ENCODE assay signal across 16 cellular contexts in genomic region chr2:218298314-218298875, GRCh38. TPM values are rescaled to one million over a fixed set of nuclear protein-coding genes. Genes with fewer than 3 reads are reported as not detected.
DNase-seq lines count a peak whose midpoint lies in the region; ATAC-seq and TF ChIP-seq lines count a peak whose summit lies in the region.
"Had no signal": no experiment of that assay in that cellular context is flagged by ENCODE, and none has a peak within 500 bp of the region (broad histone marks: within the 10 kb centered on the region; RNA-seq: fewer than 3 reads in every experiment).

No MANE protein-coding gene starts in this region.

- H3K27me3 ChIP-seq in trophoblast cell (ENCODE audit: insufficient read depth, low read length) (no peaks in the 10 kb centered on the region), aorta (ENCODE audit: control insufficient read depth in 1 of 2, insufficient read depth in 2 of 2, low read length in 1 of 2) (no peaks in the 10 kb centered on the region)

- no peak overlapping the region for H3K4me3 Mint-ChIP-seq in activated CD8-positive, alpha-beta T cell treated with anti-CD3 and anti-CD28 coated beads, Interleukin-2, amount 10 ng/mL, durations not matched to agents 7 days and 5 days
- no peak overlapping the region for H3K4me3 Mint-ChIP-seq in activated CD8-positive, alpha-beta T cell treated with anti-CD3 and anti-CD28 coated beads for 36 hours
- H3K4me3 Mint-ChIP-seq: activated naive CD8-positive, alpha-beta T cell treated with anti-CD3 and anti-CD28 coated beads for 36 hours had no signal

- no peak overlapping the region for H3K4ac ChIP-seq in trophoblast cell (ENCODE audit: low read depth, low read length)

- CTCF ChIA-PET in activated CD8-positive, alpha-beta T cell treated with anti-CD3 and anti-CD28 coated beads, Interleukin-2, amount 10 ng/mL, durations not matched to agents 7 days and 5 days (lab: Charles Lee), result interaction anchor here (0.7 to 2.1 kb wide), 6 partner anchors 8 to 92 kb away, joined by 3 to 8 read pairs (median 4); partner anchors contain the start of genes AAMP, CATIP and PNKD
- CTCF ChIA-PET in activated CD8-positive, alpha-beta T cell treated with anti-CD3 and anti-CD28 coated beads for 36 hours (lab: Charles Lee), result interaction anchor here (1.1 to 3.3 kb wide), 3 partner anchors 11 to 98 kb away, joined by 3 to 26 read pairs (median 6); partner anchors contain the start of gene CATIP

- no peak for ATAC-seq in activated CD8-positive, alpha-beta T cell treated with anti-CD3 and anti-CD28 coated beads, Interleukin-2, amount 10 ng/mL, durations not matched to agents 7 days and 5 days
- no peak for ATAC-seq in activated CD8-positive, alpha-beta T cell treated with anti-CD3 and anti-CD28 coated beads for 36 hours
- ATAC-seq in aorta (ENCODE audit: low FRiP score), result no peak
- no peak for ATAC-seq in GM21825 (IDR thresholded peaks at IDR 0.05; ENCODE audit: unreplicated experiment)
- ATAC-seq in HG03025 (IDR thresholded peaks at IDR 0.05; ENCODE audit: low FRiP score, unreplicated experiment), result no peak
- ATAC-seq: activated CD4-positive, CD25-positive, alpha-beta regulatory T cell treated with anti-CD3 and anti-CD28 coated beads, Interleukin-2, amount 50 U/mL, for 24 hours had no signal

- no peak overlapping the region for H3K4me2 ChIP-seq in trophoblast cell (ENCODE audit: low read length)

- H3K4me3 ChIP-seq in trophoblast cell (ENCODE audit: low read depth, low read length), result no peak overlapping the region
- H3K4me3 ChIP-seq in aorta (ENCODE audit: low read length in 2 of 2), result no peak overlapping the region

- no peaks in the 10 kb centered on the region for H3K36me3 Mint-ChIP-seq in activated CD8-positive, alpha-beta T cell treated with anti-CD3 and anti-CD28 coated beads, Interleukin-2, amount 10 ng/mL, durations not matched to agents 7 days and 5 days (ENCODE audit: low read depth)
- H3K36me3 Mint-ChIP-seq in activated CD8-positive, alpha-beta T cell treated with anti-CD3 and anti-CD28 coated beads for 36 hours (ENCODE audit: low read depth), result no peaks in the 10 kb centered on the region
- H3K36me3 Mint-ChIP-seq: activated naive CD8-positive, alpha-beta T cell treated with anti-CD3 and anti-CD28 coated beads for 36 hours; CD8-positive, alpha-beta memory T cell had no signal

- H3K36me3 ChIP-seq in trophoblast cell (ENCODE audit: control insufficient read depth in 1 of 2, insufficient read depth in 2 of 2, low read length in 2 of 2) (no peaks in the 10 kb centered on the region), aorta (ENCODE audit: control insufficient read depth in 1 of 2, insufficient read depth in 2 of 2, low read length in 1 of 2) (no peaks in the 10 kb centered on the region)

- H3K9me3 Mint-ChIP-seq in activated CD8-positive, alpha-beta T cell treated with anti-CD3 and anti-CD28 coated beads, Interleukin-2, amount 10 ng/mL, durations not matched to agents 7 days and 5 days (ENCODE audit: insufficient read depth), result no peaks in the 10 kb centered on the region
- no peaks in the 10 kb centered on the region for H3K9me3 Mint-ChIP-seq in activated CD8-positive, alpha-beta T cell treated with anti-CD3 and anti-CD28 coated beads for 36 hours
- H3K9me3 Mint-ChIP-seq: activated naive CD8-positive, alpha-beta T cell treated with anti-CD3 and anti-CD28 coated beads for 36 hours; CD8-positive, alpha-beta memory T cell had no signal

- H4K8ac ChIP-seq in trophoblast cell (ENCODE audit: low read depth, low read length), result no peak overlapping the region

- H3K79me2 ChIP-seq in trophoblast cell (ENCODE audit: control insufficient read depth, insufficient read depth, low read length, poor library complexity), result peaks cover 1% of the 10 kb centered on the region

- H3K9me3 ChIP-seq in trophoblast cell (ENCODE audit: insufficient read depth, low read depth, low read length) (no peaks in the 10 kb centered on the region), aorta (ENCODE audit: control insufficient read depth, low read length) (no peaks in the 10 kb centered on the region)

- WGBS in trophoblast cell (ENCODE audit: extremely low coverage, insufficient coverage, insufficient read length), result no CpG with 5 or more reads among the region's 6 CpGs
- WGBS in aorta, 2 donors, result 81 to 82% methylated on average over 6 of the region's 6 CpGs

- no peak overlapping the region for H2BK12ac ChIP-seq in trophoblast cell (ENCODE audit: low read length)

- no peaks in the 10 kb centered on the region for H3K27me3 Mint-ChIP-seq in activated CD8-positive, alpha-beta T cell treated with anti-CD3 and anti-CD28 coated beads, Interleukin-2, amount 10 ng/mL, durations not matched to agents 7 days and 5 days (ENCODE audit: low read depth)
- H3K27me3 Mint-ChIP-seq in activated CD8-positive, alpha-beta T cell treated with anti-CD3 and anti-CD28 coated beads for 36 hours, result no peaks in the 10 kb centered on the region
- H3K27me3 Mint-ChIP-seq: activated naive CD8-positive, alpha-beta T cell treated with anti-CD3 and anti-CD28 coated beads for 36 hours; CD8-positive, alpha-beta memory T cell had no signal

- no peak overlapping the region for H3K9ac ChIP-seq in trophoblast cell (ENCODE audit: low read length)

- peaks cover 10% of the 10 kb centered on the region for H3K79me1 ChIP-seq in trophoblast cell (ENCODE audit: low read length)

- H4K91ac ChIP-seq in trophoblast cell (ENCODE audit: low read depth, low read length), result peak overlapping the region; percentile 7

- H3K27ac Mint-ChIP-seq in activated CD8-positive, alpha-beta T cell treated with anti-CD3 and anti-CD28 coated beads, Interleukin-2, amount 10 ng/mL, durations not matched to agents 7 days and 5 days, result peak overlapping the region; percentile 0
- no peak overlapping the region for H3K27ac Mint-ChIP-seq in activated CD8-positive, alpha-beta T cell treated with anti-CD3 and anti-CD28 coated beads for 36 hours
- H3K27ac Mint-ChIP-seq: activated naive CD8-positive, alpha-beta T cell treated with anti-CD3 and anti-CD28 coated beads for 36 hours had no signal

- no peak overlapping the region for H3K14ac ChIP-seq in trophoblast cell (ENCODE audit: low read length)

- no peak for DNase-seq in activated CD8-positive, alpha-beta T cell treated with anti-CD3 and anti-CD28 coated beads, Interleukin-2, amount 10 ng/mL, durations not matched to agents 7 days and 5 days
- DNase-seq in activated CD8-positive, alpha-beta T cell treated with anti-CD3 and anti-CD28 coated beads for 36 hours, result no peak
- DNase-seq in inferior parietal cortex (ENCODE audit: extremely low spot score) (peak; percentile 36), trophoblast cell (no peak), aorta (no peak), NOMO-1 treated with dmso at 0.1 percent for 144 hours (lab: John Stamatoyannopoulos, UW; ENCODE audit: unreplicated experiment) (no peak)
- DNase-seq: activated naive CD8-positive, alpha-beta T cell treated with anti-CD3 and anti-CD28 coated beads for 36 hours; CD8-positive, alpha-beta memory T cell; cerebellar nuclear complex; stimulated activated CD4-positive, alpha-beta T cell treated with anti-CD3 and anti-CD28 coated beads, Interleukin-2, amount 100 ng/mL, for 24 hours; T-helper 1 cell had no signal

- H2BK120ac ChIP-seq in trophoblast cell (ENCODE audit: insufficient read depth, low read length, poor library complexity), result no peak overlapping the region

- no peak for TF ChIP-seq CTCF in activated CD8-positive, alpha-beta T cell treated with anti-CD3 and anti-CD28 coated beads for 36 hours (IDR thresholded peaks at IDR 0.05)

- no peak overlapping the region for H2BK5ac ChIP-seq in trophoblast cell (ENCODE audit: low read depth, low read length, poor library complexity)

- no peak overlapping the region for H4K12ac ChIP-seq in trophoblast cell (ENCODE audit: low read depth, low read length)

- POLR2A ChIA-PET in activated CD8-positive, alpha-beta T cell treated with anti-CD3 and anti-CD28 coated beads, Interleukin-2, amount 10 ng/mL, durations not matched to agents 7 days and 5 days (lab: Charles Lee), result interaction anchor here (1.0 kb wide), 1 partner anchor 11 kb away, joined by 5 read pairs; no protein-coding TSS in a partner anchor
- POLR2A ChIA-PET in activated CD8-positive, alpha-beta T cell treated with anti-CD3 and anti-CD28 coated beads for 36 hours (lab: Charles Lee), result interaction anchor here (0.6 kb wide), 1 partner anchor 14 kb away, joined by 3 read pairs; no protein-coding TSS in a partner anchor

- H2AK5ac ChIP-seq in trophoblast cell (ENCODE audit: low read length), result no peak overlapping the region

- H3K23ac ChIP-seq in trophoblast cell (ENCODE audit: low read length), result no peak overlapping the region

- peak overlapping the region; percentile 2 for H3K27ac ChIP-seq in trophoblast cell (ENCODE audit: low read depth, low read length)
- H3K27ac ChIP-seq in aorta (ENCODE audit: low read depth in 1 of 2, low read length in 2 of 2), result peak overlapping the region; percentile 57 to 64

- intact Hi-C loops in activated CD8-positive, alpha-beta T cell treated with anti-CD3 and anti-CD28 coated beads for 36 hours (cut with micrococcal nuclease), result no loop called here
- intact Hi-C loops in aorta (cut with DNase I), result loop anchor here in 1 of 2 donors (2.0 kb wide), 1 partner anchor 98 kb away; no protein-coding TSS in a partner anchor

- no peak overlapping the region for H2AFZ ChIP-seq in trophoblast cell (ENCODE audit: insufficient read depth, low read length, poor library complexity)

- H3K18ac ChIP-seq in trophoblast cell (ENCODE audit: low read length), result no peak overlapping the region

- peaks cover 18% of the 10 kb centered on the region for H3K4me1 Mint-ChIP-seq in activated CD8-positive, alpha-beta T cell treated with anti-CD3 and anti-CD28 coated beads, Interleukin-2, amount 10 ng/mL, durations not matched to agents 7 days and 5 days (ENCODE audit: low read depth)
- H3K4me1 Mint-ChIP-seq in activated CD8-positive, alpha-beta T cell treated with anti-CD3 and anti-CD28 coated beads for 36 hours (ENCODE audit: low read depth), result peaks cover 12% of the 10 kb centered on the region

- H3K4me1 ChIP-seq in trophoblast cell (ENCODE audit: control insufficient read depth in 1 of 2, insufficient read depth in 2 of 2, low read length in 2 of 2) (peaks cover 18 to 23% of the 10 kb centered on the region in 2 experiments), aorta (ENCODE audit: control insufficient read depth in 1 of 2, insufficient read depth in 2 of 2, low read length in 2 of 2) (peaks cover 0 to 3% of the 10 kb centered on the region in 2 donors)

RNA-seq across cellular contexts. Expression of gene TMBIM1, which starts 6.1 kb away (rescaled TPM):
- 10 to 100 TPM; 52.9 to 58.9 TPM for total RNA-seq in activated CD8-positive, alpha-beta T cell treated with anti-CD3 and anti-CD28 coated beads, Interleukin-2, amount 10 ng/mL, durations not matched to agents 7 days and 5 days
- total RNA-seq in activated CD8-positive, alpha-beta T cell treated with anti-CD3 and anti-CD28 coated beads for 36 hours, result 10 to 100 TPM; 53.5 to 57.9 TPM
- polyA plus RNA-seq in trophoblast cell (2013), result 192 and 203 TPM in 2 replicates
- 100 to 1,000 TPM; 264 to 294 TPM for total RNA-seq in aorta
- 100 to 1,000 TPM; 100 to 159 TPM for polyA plus RNA-seq in aorta

RNA-seq across cellular contexts. Expression of gene PNKD, which starts 28.1 kb away (rescaled TPM):
- 10 to 100 TPM; 36.7 to 37.6 TPM for total RNA-seq in activated CD8-positive, alpha-beta T cell treated with anti-CD3 and anti-CD28 coated beads, Interleukin-2, amount 10 ng/mL, durations not matched to agents 7 days and 5 days
- total RNA-seq in activated CD8-positive, alpha-beta T cell treated with anti-CD3 and anti-CD28 coated beads for 36 hours, result 10 to 100 TPM; 19.8 to 24.4 TPM
- polyA plus RNA-seq in trophoblast cell (2013), result 62.6 and 65.9 TPM in 2 replicates
- total RNA-seq in aorta, result 10 to 100 TPM; 26.9 to 40.2 TPM
- polyA plus RNA-seq in aorta, result 100 to 1,000 TPM in 1 of 2 donors, 10 to 100 TPM in 1; 91.2 to 108 TPM

RNA-seq across cellular contexts. Expression of gene AAMP, which starts 28.5 kb away (rescaled TPM):
- 10 to 100 TPM; 52.6 to 56.2 TPM for total RNA-seq in activated CD8-positive, alpha-beta T cell treated with anti-CD3 and anti-CD28 coated beads, Interleukin-2, amount 10 ng/mL, durations not matched to agents 7 days and 5 days
- total RNA-seq in activated CD8-positive, alpha-beta T cell treated with anti-CD3 and anti-CD28 coated beads for 36 hours, result 10 to 100 TPM; 75.8 to 82.8 TPM
- 66.7 and 67.0 TPM in 2 replicates for polyA plus RNA-seq in trophoblast cell (2013)
- total RNA-seq in aorta, result 10 to 100 TPM; 50.8 to 54.7 TPM
- polyA plus RNA-seq in aorta, result 10 to 100 TPM; 59.2 to 80.9 TPM

RNA-seq across cellular contexts. Expression of gene GPBAR1, which starts 37.6 kb away (rescaled TPM):
- under 1 TPM; 0.97 TPM for total RNA-seq in activated CD8-positive, alpha-beta T cell treated with anti-CD3 and anti-CD28 coated beads, Interleukin-2, amount 10 ng/mL, durations not matched to agents 7 days and 5 days
- total RNA-seq in activated CD8-positive, alpha-beta T cell treated with anti-CD3 and anti-CD28 coated beads for 36 hours, result under 1 TPM; 0.16 to 0.45 TPM
- polyA plus RNA-seq in trophoblast cell (2013), result 0.23 and 0.40 TPM in 2 replicates
- 1 to 10 TPM; 1.6 to 3.7 TPM for total RNA-seq in aorta
- polyA plus RNA-seq in aorta, result 1 to 10 TPM in 1 of 2 donors, under 1 TPM in 1; 0.46 to 3.1 TPM
- total RNA-seq: esophagus mucosa had no signal
- polyA plus RNA-seq: CD8-positive, alpha-beta memory T cell had no signal

RNA-seq across cellular contexts. Expression of gene CATIP, which starts 58.3 kb away (rescaled TPM):
- total RNA-seq in activated CD8-positive, alpha-beta T cell treated with anti-CD3 and anti-CD28 coated beads, Interleukin-2, amount 10 ng/mL, durations not matched to agents 7 days and 5 days, result not detected
- total RNA-seq in activated CD8-positive, alpha-beta T cell treated with anti-CD3 and anti-CD28 coated beads for 36 hours, result not detected
- 0.14 and 0.17 TPM in 2 replicates for polyA plus RNA-seq in trophoblast cell (2013)
- total RNA-seq in aorta, result not detected
- under 1 TPM; 0.03 to 0.50 TPM for polyA plus RNA-seq in aorta
- total RNA-seq: activated naive CD8-positive, alpha-beta T cell treated with anti-CD3 and anti-CD28 coated beads for 36 hours; CD8-positive, alpha-beta memory T cell; esophagus mucosa; pulmonary artery endothelial cell had no signal
- polyA plus RNA-seq: CD8-positive, alpha-beta memory T cell had no signal

Comparison
In these comparisons a context has a peak if more than half of its experiments do, and no peak if none do; other contexts are left out.
1. RNA of gene TMBIM1, which starts 6.1 kb away (total RNA-seq): 264 to 294 TPM in aorta; 52.9 to 58.9 TPM in activated CD8-positive, alpha-beta T cell treated with anti-CD3 and anti-CD28 coated beads, Interleukin-2, amount 10 ng/mL, durations not matched to agents 7 days and 5 days and 53.5 to 57.9 TPM in activated CD8-positive, alpha-beta T cell treated with anti-CD3 and anti-CD28 coated beads for 36 hours; every median in the first group is over 4 times any median in the second.